ENCODE assay signal across 10 cellular contexts in the genomic region with DNA sequence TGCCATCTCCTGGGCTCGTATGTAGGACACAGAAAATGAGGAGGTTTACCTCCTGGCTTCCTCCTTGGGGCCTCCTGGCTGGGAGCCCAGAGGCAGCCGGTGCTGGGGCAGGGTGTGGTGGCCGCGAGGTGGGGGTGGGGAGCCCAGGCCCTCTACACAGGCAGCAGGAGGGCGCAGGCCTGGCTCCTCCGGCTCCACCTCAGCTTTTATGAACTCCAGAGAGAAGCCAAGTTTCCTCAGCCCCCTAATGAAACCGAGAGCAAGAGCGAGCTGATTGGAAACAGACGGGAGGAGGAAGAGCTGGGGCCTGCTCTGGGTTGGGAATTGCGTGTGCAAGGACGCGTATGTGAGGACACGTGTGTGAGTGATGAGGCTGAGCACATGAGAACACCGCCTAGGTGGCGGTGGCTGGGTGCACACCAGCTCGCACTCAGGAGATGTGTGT. TPM values are rescaled to one million over a fixed set of nuclear protein-coding genes. Genes with fewer than 3 reads are reported as not detected.
A peak's percentile ranks its signal among the peaks of the same experiment; 100 is the strongest.
DNase-seq lines count a peak whose midpoint lies in the region; ATAC-seq and TF ChIP-seq lines count a peak whose summit lies in the region.
"Had no signal": no experiment of that assay in that cellular context is flagged by ENCODE, and none has a peak within 500 bp of the region (broad histone marks: within the 10 kb centered on the region; RNA-seq: fewer than 3 reads in every experiment).

No MANE protein-coding gene starts in this region.

- H3K9me3 ChIP-seq in lung (ENCODE audit: control insufficient read depth in 2 of 2, insufficient read depth in 1 of 2, low read length in 1 of 2), result no peaks in the 10 kb centered on the region

- H3K27ac ChIP-seq in HL-60 (replicated peaks), result peak overlapping the region; percentile 60
- peak overlapping the region; percentile 45 to 84 for H3K27ac ChIP-seq in lung (ENCODE audit: low read depth in 1 of 2, low read length in 1 of 2)

- TF ChIP-seq CTCF in HL-60 (IDR thresholded peaks at IDR 0.05; ENCODE audit: insufficient read depth, low read length), result no peak
- no peak for TF ChIP-seq CTCF in lung (IDR thresholded peaks at IDR 0.05; ENCODE audit: control extremely low read depth, extremely low read depth)
- TF ChIP-seq CTCF in GM20000 (IDR thresholded peaks at IDR 0.05; ENCODE audit: extremely low read depth, missing control alignments), result no peak

- H3K4me1 ChIP-seq in lung (ENCODE audit: control insufficient read depth in 2 of 2, insufficient read depth in 2 of 2, low read length in 2 of 2), result peaks cover 0 to 9% of the 10 kb centered on the region in 2 donors

- H3K27me3 ChIP-seq in HL-60 (ENCODE audit: insufficient read depth, poor library complexity, severe bottlenecking) (no peaks in the 10 kb centered on the region), lung (ENCODE audit: control insufficient read depth, insufficient read depth) (no peaks in the 10 kb centered on the region)

- no peak overlapping the region for H3K4me3 ChIP-seq in HL-60 (replicated peaks; ENCODE audit: insufficient read depth, low read length)
- no peak overlapping the region for H3K4me3 ChIP-seq in lung

- ATAC-seq in lung (ENCODE audit: insufficient read depth, low FRiP score) (no peak), GM19328 (IDR thresholded peaks at IDR 0.05; ENCODE audit: unreplicated experiment) (no peak)
- ATAC-seq: natural killer cell had no signal

- WGBS in lung, 2 donors, result 27 to 30% methylated on average over 14 to 16 of the region's 16 CpGs

- DNase-seq in A172 (ENCODE audit: low spot score), result peak; percentile 36
- peak; percentile 62 to 73 for DNase-seq in HL-60 (ENCODE audit: low read depth in 1 of 2, low spot score in 1 of 2)
- DNase-seq in cerebellar cortex (ENCODE audit: low spot score), result peak; percentile 50
- DNase-seq in lung (ENCODE audit: low spot score), result no peak
- no peak for DNase-seq in activated CD8-positive, alpha-beta memory T cell treated with anti-CD3 and anti-CD28 coated beads for 24 hours
- DNase-seq in GM20000 (ENCODE audit: low spot score), result no peak
- DNase-seq in UCSD-AML1 (lab: John Stamatoyannopoulos, UW; ENCODE audit: unreplicated experiment), result no peak
- DNase-seq: DND-41, natural killer cell had no signal

- H3K36me3 ChIP-seq in lung (ENCODE audit: control insufficient read depth in 2 of 2, insufficient read depth in 2 of 2, low read length in 2 of 2), result peaks cover 0 to 41% of the 10 kb centered on the region in 2 donors

RNA-seq across cellular contexts. Expression of gene LYL1, which starts 23.1 kb away (rescaled TPM):
- total RNA-seq in A172 (2014; rRNA removed; shearing (Covaris generic)), result not detected in 2 replicates
- 10 to 100 TPM; 12.9 to 25.9 TPM for total RNA-seq in lung
- 10 to 100 TPM; 15.5 to 34.1 TPM for polyA plus RNA-seq in lung

RNA-seq across cellular contexts. Expression of gene TRMT1, which starts 37.0 kb away (rescaled TPM):
- total RNA-seq in A172 (2014; rRNA removed; shearing (Covaris generic)), result 46.7 and 49.1 TPM in 2 replicates
- total RNA-seq in lung, result 10 to 100 TPM; 14.4 to 41.4 TPM
- polyA plus RNA-seq in lung, result 10 to 100 TPM; 46.1 to 48.2 TPM

RNA-seq across cellular contexts. Expression of gene NACC1, which starts 38.5 kb away (rescaled TPM):
- total RNA-seq in A172 (2014; rRNA removed; shearing (Covaris generic)), result 85.9 and 101 TPM in 2 replicates
- total RNA-seq in lung, result 10 to 100 TPM; 18.4 to 94.8 TPM
- 10 to 100 TPM; 51.6 to 64.9 TPM for polyA plus RNA-seq in lung

Comparison
In these comparisons a context has a peak if more than half of its experiments do, and no peak if none do; other contexts are left out.
1. DNase-seq: peak in A172 (single experiment), HL-60 (2 of 2) and cerebellar cortex (single experiment); none in lung (single experiment), activated CD8-positive, alpha-beta memory T cell treated with anti-CD3 and anti-CD28 coated beads for 24 hours (single experiment), GM20000 (single experiment) and UCSD-AML1 (single experiment).
2. RNA of gene LYL1, which starts 23.1 kb away (total RNA-seq): 12.9 to 25.9 TPM in lung; not detected in A172; every median in the first group is over 10 times any median in the second.